ENCODE assay signal across 11 cellular contexts in the genomic region with DNA sequence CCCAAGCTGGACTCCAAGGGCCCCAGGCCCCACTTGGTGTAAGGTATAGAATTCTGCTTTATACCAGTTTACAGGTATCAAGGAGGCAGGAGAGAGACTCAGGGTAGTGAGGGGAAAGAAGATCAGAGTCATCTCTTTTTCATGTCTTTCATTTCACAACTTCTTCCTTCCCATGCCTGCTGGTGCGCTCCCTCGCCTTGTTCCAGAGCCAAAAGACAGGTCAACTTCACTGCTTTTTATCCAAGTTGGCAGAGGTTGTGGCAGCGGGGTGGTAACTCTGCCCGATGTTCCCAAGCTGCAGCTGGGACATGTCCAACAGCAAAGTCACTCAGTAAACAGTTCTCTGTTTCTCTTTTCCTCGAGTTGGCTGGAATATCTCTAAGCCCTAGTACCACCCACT.
DNase-seq lines count a peak whose midpoint lies in the region; ATAC-seq and TF ChIP-seq lines count a peak whose summit lies in the region.
"Had no signal": no experiment of that assay in that cellular context is flagged by ENCODE, and none has a peak within 500 bp of the region (broad histone marks: within the 10 kb centered on the region; RNA-seq: fewer than 3 reads in every experiment).

No MANE protein-coding gene starts in this region.

- H3K4me1 ChIP-seq in OCI-LY1 (ENCODE audit: insufficient read depth, low read length, severe bottlenecking) (peaks cover 6% of the 10 kb centered on the region), subcutaneous abdominal adipose tissue (ENCODE audit: control insufficient read depth in 5 of 5, insufficient read depth in 5 of 5, low read length in 5 of 5) (peaks cover 0 to 47% (median 22%) of the 10 kb centered on the region in 5 donors), trophoblast cell (ENCODE audit: control insufficient read depth in 1 of 2, insufficient read depth in 2 of 2, low read length in 2 of 2) (no peaks in the 10 kb centered on the region)

- H3K14ac ChIP-seq in trophoblast cell (ENCODE audit: low read length) = no peak overlapping the region

- no peak overlapping the region for H4K91ac ChIP-seq in trophoblast cell (ENCODE audit: low read depth, low read length)

- H3K4me2 ChIP-seq in OCI-LY1 (ENCODE audit: low read length) (no peak overlapping the region), trophoblast cell (ENCODE audit: low read length) (no peak overlapping the region)

- H3K79me2 ChIP-seq in OCI-LY1 (ENCODE audit: insufficient read depth, low read length) (no peaks in the 10 kb centered on the region), trophoblast cell (ENCODE audit: control insufficient read depth, insufficient read depth, low read length, poor library complexity) (no peaks in the 10 kb centered on the region)

- no CpG with 5 or more reads among the region's 5 CpGs for WGBS in trophoblast cell (ENCODE audit: extremely low coverage, insufficient coverage, insufficient read length)

- H2BK12ac ChIP-seq in trophoblast cell (ENCODE audit: low read length) = no peak overlapping the region

- H3K36me3 ChIP-seq in OCI-LY1 (ENCODE audit: insufficient read depth, low read length) (no peaks in the 10 kb centered on the region), subcutaneous abdominal adipose tissue (ENCODE audit: control insufficient read depth in 5 of 5, insufficient read depth in 5 of 5, low read length in 5 of 5) (no peaks in the 10 kb centered on the region), trophoblast cell (ENCODE audit: control insufficient read depth in 1 of 2, insufficient read depth in 2 of 2, low read length in 2 of 2) (no peaks in the 10 kb centered on the region)

- no peak overlapping the region for H4K8ac ChIP-seq in trophoblast cell (ENCODE audit: low read depth, low read length)

- H3K23ac ChIP-seq in trophoblast cell (ENCODE audit: low read length) = no peak overlapping the region

- H3K18ac ChIP-seq in trophoblast cell (ENCODE audit: low read length) = no peak overlapping the region

- no peak overlapping the region for H2BK5ac ChIP-seq in trophoblast cell (ENCODE audit: low read depth, low read length, poor library complexity)

- no peak overlapping the region for H2BK120ac ChIP-seq in trophoblast cell (ENCODE audit: insufficient read depth, low read length, poor library complexity)

- no peaks in the 10 kb centered on the region for H3K27me3 Mint-ChIP-seq in T-cell

- CTCF ChIA-PET in T-cell (lab: Charles Lee) = no interaction called here

- H3K9ac ChIP-seq in OCI-LY1 (ENCODE audit: low read length) (no peak overlapping the region), subcutaneous abdominal adipose tissue (ENCODE audit: low read length in 5 of 5) (peak overlapping the region in 2 of 5 donors; percentile 7 to 28), trophoblast cell (ENCODE audit: low read length) (no peak overlapping the region)

- H2AK5ac ChIP-seq in trophoblast cell (ENCODE audit: low read length) = no peak overlapping the region

- ATAC-seq in HG03571 (IDR thresholded peaks at IDR 0.05; ENCODE audit: unreplicated experiment) = no peak
- ATAC-seq in T-cell (replicated peaks in 1 of 4) = no peak
- ATAC-seq in GM18498 (IDR thresholded peaks at IDR 0.05; ENCODE audit: unreplicated experiment) = no peak
- ATAC-seq: WTC11 had no signal

- peak; percentile 19 for DNase-seq in epithelial cell of esophagus (ENCODE audit: low read depth)
- DNase-seq in midbrain (lab: John Stamatoyannopoulos, UW) = peak; percentile 70
- DNase-seq in trophoblast cell = no peak
- DNase-seq in T-cell = no peak
- DNase-seq: NCI-H1048 had no signal

- H3K4me1 Mint-ChIP-seq in T-cell = no peaks in the 10 kb centered on the region
- H3K4me1 Mint-ChIP-seq: WTC11 had no signal

- no peak overlapping the region for H3K4ac ChIP-seq in trophoblast cell (ENCODE audit: low read depth, low read length)

- no peaks in the 10 kb centered on the region for H3K9me3 Mint-ChIP-seq in T-cell
- H3K9me3 Mint-ChIP-seq: activated T-helper 2 cell treated with anti-CD3 and anti-CD28 coated beads, Interferon-gamma antibody, Interleukin-2, Interleukin-4, amounts not matched to agents 10 μg/mL and 5 μg/mL and 100 μg/mL, durations not matched to agents 14 hours and 24 hours and 36 hours; WTC11 had no signal

- no peaks in the 10 kb centered on the region for H3K36me3 Mint-ChIP-seq in T-cell
- H3K36me3 Mint-ChIP-seq: WTC11 had no signal

- H3K27me3 ChIP-seq in OCI-LY1 (ENCODE audit: insufficient read depth, low read length) (no peaks in the 10 kb centered on the region), subcutaneous abdominal adipose tissue (ENCODE audit: control insufficient read depth in 5 of 5, insufficient read depth in 4 of 5, low read length in 5 of 5) (no peaks in the 10 kb centered on the region), trophoblast cell (ENCODE audit: insufficient read depth, low read length) (no peaks in the 10 kb centered on the region)

- H2AFZ ChIP-seq in OCI-LY1 (ENCODE audit: low read length) (peak overlapping the region; percentile 52; the same call in 1 of the 2 replicates), trophoblast cell (ENCODE audit: insufficient read depth, low read length, poor library complexity) (no peak overlapping the region)

- H3K9me2 ChIP-seq in OCI-LY1 (ENCODE audit: low read depth, low read length) = no peaks in the 10 kb centered on the region

- H3F3A ChIP-seq in OCI-LY1 (ENCODE audit: insufficient read depth, low read length) = no peaks in the 10 kb centered on the region

- POLR2A ChIA-PET in T-cell (lab: Charles Lee) = no interaction called here

- H3K4me3 ChIP-seq in OCI-LY1 (ENCODE audit: low read depth, low read length, poor library complexity, severe bottlenecking) = no peak overlapping the region
- H3K4me3 ChIP-seq in epithelial cell of esophagus (ENCODE audit: low read length) = no peak overlapping the region
- peak overlapping the region in 1 of 5 donors; percentile 35 for H3K4me3 ChIP-seq in subcutaneous abdominal adipose tissue (ENCODE audit: low read depth in 1 of 5, low read length in 5 of 5)
- H3K4me3 ChIP-seq in trophoblast cell (ENCODE audit: low read depth, low read length) = no peak overlapping the region

- H3K27ac Mint-ChIP-seq in T-cell = no peak overlapping the region
- H3K27ac Mint-ChIP-seq: activated T-helper 2 cell treated with anti-CD3 and anti-CD28 coated beads, Interferon-gamma antibody, Interleukin-2, Interleukin-4, amounts not matched to agents 10 μg/mL and 5 μg/mL and 100 μg/mL, durations not matched to agents 14 hours and 24 hours and 36 hours; WTC11 had no signal

- TF ChIP-seq CTCF in OCI-LY1 (IDR thresholded peaks at IDR 0.05; ENCODE audit: low read length) (no peak), epithelial cell of esophagus (IDR thresholded peaks at IDR 0.05; ENCODE audit: insufficient read depth, low read depth, low read length, missing control alignments) (no peak)

- no peaks in the 10 kb centered on the region for H3K79me1 ChIP-seq in trophoblast cell (ENCODE audit: low read length)

- H4K20me1 ChIP-seq in OCI-LY1 (ENCODE audit: insufficient read depth, low read length) = no peaks in the 10 kb centered on the region

- H3K27ac ChIP-seq in OCI-LY1 (ENCODE audit: low read depth, low read length, poor library complexity, severe bottlenecking) (no peak overlapping the region), subcutaneous abdominal adipose tissue (ENCODE audit: low read depth, low read length) (peak overlapping the region; percentile 57), trophoblast cell (ENCODE audit: low read depth, low read length) (no peak overlapping the region)

- H3K9me3 ChIP-seq in OCI-LY1 (ENCODE audit: low read length) (no peaks in the 10 kb centered on the region), subcutaneous abdominal adipose tissue (ENCODE audit: control insufficient read depth in 5 of 5, low read length in 5 of 5) (no peaks in the 10 kb centered on the region), trophoblast cell (ENCODE audit: insufficient read depth, low read depth, low read length) (no peaks in the 10 kb centered on the region)

- H4K12ac ChIP-seq in trophoblast cell (ENCODE audit: low read depth, low read length) = no peak overlapping the region

- no peak overlapping the region for H3K4me3 Mint-ChIP-seq in T-cell
- H3K4me3 Mint-ChIP-seq: WTC11 had no signal

Comparison
In these comparisons a context has a peak if more than half of its experiments do, and no peak if none do; other contexts are left out.
1. DNase-seq: peak in epithelial cell of esophagus (single experiment) and midbrain (single experiment); none in trophoblast cell (0 of 2) and T-cell (0 of 34).